ENCODE assay signal across 20 cellular contexts in genomic region chr12:109538191-109538863, GRCh38. TPM values are rescaled to one million over a fixed set of nuclear protein-coding genes. Genes with fewer than 3 reads are reported as not detected.
DNase-seq lines count a peak whose midpoint lies in the region; ATAC-seq, FAIRE-seq and TF ChIP-seq lines count a peak whose summit lies in the region.
"Had no signal": no experiment of that assay in that cellular context is flagged by ENCODE, and none has a peak within 500 bp of the region (broad histone marks: within the 10 kb centered on the region; RNA-seq: fewer than 3 reads in every experiment).

No MANE protein-coding gene starts in this region.

- H3K27ac Mint-ChIP-seq in activated CD4-positive, alpha-beta T cell treated with anti-CD3 and anti-CD28 coated beads for 36 hours, result no peak overlapping the region

- POLR2A ChIA-PET in AG04450 (lab: Yijun Ruan, JAX), result no interaction called here
- POLR2A ChIA-PET in activated CD4-positive, alpha-beta T cell treated with anti-CD3 and anti-CD28 coated beads for 36 hours (lab: Charles Lee), result no interaction called here

- ATAC-seq in activated CD4-positive, alpha-beta T cell treated with anti-CD3 and anti-CD28 coated beads for 36 hours, result no peak

- intact Hi-C loops in kidney (cut with DNase I) (no loop called here), lower leg skin (cut with DNase I; ENCODE audit: low total_unique reads) (no loop called here)
- intact Hi-C loops in activated CD4-positive, alpha-beta T cell treated with anti-CD3 and anti-CD28 coated beads for 36 hours (cut with DNase I, micrococcal nuclease), result no loop called here

- peak overlapping the region; percentile 21 for H3K27ac ChIP-seq in AG04450 (ENCODE audit: low read depth, low read length)
- H3K27ac ChIP-seq in kidney (ENCODE audit: low read depth in 2 of 2, low read length in 2 of 2), result no peak overlapping the region
- H3K27ac ChIP-seq: BLaER1 treated with 17β-estradiol and CSF1 and Interleukin-3, amounts not matched to agents 10 nM and 100 nM; PC-9; SJCRH30 had no signal

- 90% methylated on average over 14 to 16 of the region's 16 CpGs for WGBS in lower leg skin, 2 donors

- H3K27me3 Mint-ChIP-seq in activated CD4-positive, alpha-beta T cell treated with anti-CD3 and anti-CD28 coated beads for 36 hours, result no peaks in the 10 kb centered on the region

- no peaks in the 10 kb centered on the region for H3K4me1 ChIP-seq in kidney (ENCODE audit: control insufficient read depth in 1 of 2, insufficient read depth in 1 of 2, low read depth in 1 of 2, low read length in 2 of 2)
- H3K4me1 ChIP-seq: BLaER1 treated with 17β-estradiol and CSF1 and Interleukin-3, amounts not matched to agents 10 nM and 100 nM had no signal

- DNase-seq in AG04450 (ENCODE audit: low read depth, low spot score) (no peak), NCI-H524 treated with DMSO at 0.1 percent for 48 hours (lab: John Stamatoyannopoulos, UW) (peak; percentile 28), amniotic epithelial cell (ENCODE audit: low read depth) (peak; percentile 50), kidney (peak; percentile 10), DMS153 (lab: John Stamatoyannopoulos, UW) (no peak), lower leg skin (ENCODE audit: low spot score in 2 of 2) (no peak), LoVo (ENCODE audit: low spot score) (no peak)
- no peak for DNase-seq in activated CD4-positive, alpha-beta T cell treated with anti-CD3 and anti-CD28 coated beads for 36 hours
- DNase-seq: CD8-positive, alpha-beta memory T cell; GF-D8; H9; Kasumi-1; NCI-H1105; NCI-H1694 treated with DMSO at 0.1 percent for 48 hours; NCI-H748 treated with DMSO at 0.1 percent for 48 hours; PC-9; SJCRH30 had no signal

- peaks cover 7% of the 10 kb centered on the region for H3K36me3 Mint-ChIP-seq in activated CD4-positive, alpha-beta T cell treated with anti-CD3 and anti-CD28 coated beads for 36 hours (ENCODE audit: low read depth)

- CTCF ChIA-PET in AG04450 (lab: Charles Lee), result no interaction called here
- CTCF ChIA-PET in activated CD4-positive, alpha-beta T cell treated with anti-CD3 and anti-CD28 coated beads for 36 hours (lab: Charles Lee), result interaction anchor here (0.9 kb wide), 1 partner anchor 13 kb away, joined by 3 read pairs; no protein-coding TSS in a partner anchor

- H3K4me3 ChIP-seq in AG04450 (ENCODE audit: low read depth, low read length) (no peak overlapping the region), kidney (ENCODE audit: low read length in 2 of 2) (no peak overlapping the region), lower leg skin (ENCODE audit: low read depth, poor library complexity, severe bottlenecking) (no peak overlapping the region)
- H3K4me3 ChIP-seq: BLaER1 treated with 17β-estradiol and CSF1 and Interleukin-3, amounts not matched to agents 10 nM and 100 nM; PC-9; SJCRH30 had no signal

- FAIRE-seq in kidney (lab: Jason Lieb, UNC), result no peak
- FAIRE-seq: GM12891, GM18507 had no signal

- no peak for TF ChIP-seq CTCF in AG04450 (IDR thresholded peaks at IDR 0.05; ENCODE audit: low read depth, low read length)
- TF ChIP-seq CTCF in kidney (IDR thresholded peaks at IDR 0.05; ENCODE audit: borderline replicate concordance, extremely low read depth, insufficient read depth), result no peak
- TF ChIP-seq CTCF in lower leg skin (IDR thresholded peaks at IDR 0.05), result no peak

- TF ChIP-seq POLR2A in lower leg skin (IDR thresholded peaks at IDR 0.05), result no peak

- no peaks in the 10 kb centered on the region for H3K27me3 ChIP-seq in AG04450 (ENCODE audit: control insufficient read depth, insufficient read depth, low read length)
- H3K27me3 ChIP-seq: BLaER1 treated with 17β-estradiol and CSF1 and Interleukin-3, amounts not matched to agents 10 nM and 100 nM; SJCRH30 had no signal

- H3K4me1 Mint-ChIP-seq in activated CD4-positive, alpha-beta T cell treated with anti-CD3 and anti-CD28 coated beads for 36 hours, result no peaks in the 10 kb centered on the region

- peaks cover 4% of the 10 kb centered on the region for H3K9me3 ChIP-seq in AG04450 (ENCODE audit: control insufficient read depth, insufficient read depth, low read length)
- H3K9me3 ChIP-seq in kidney (ENCODE audit: control insufficient read depth in 1 of 2, low read length in 2 of 2), result no peaks in the 10 kb centered on the region
- H3K9me3 ChIP-seq: BLaER1 treated with 17β-estradiol and CSF1 and Interleukin-3, amounts not matched to agents 10 nM and 100 nM; SJCRH30 had no signal

- no peaks in the 10 kb centered on the region for H3K9me3 Mint-ChIP-seq in activated CD4-positive, alpha-beta T cell treated with anti-CD3 and anti-CD28 coated beads for 36 hours (ENCODE audit: low read depth)
- H3K9me3 Mint-ChIP-seq: CD8-positive, alpha-beta memory T cell; H9 had no signal

- peaks cover 3 to 16% of the 10 kb centered on the region in 2 donors for H3K36me3 ChIP-seq in kidney (ENCODE audit: control insufficient read depth in 1 of 2, insufficient read depth in 2 of 2, low read length in 2 of 2)
- H3K36me3 ChIP-seq: SJCRH30 had no signal

- no peak overlapping the region for H3K4me3 Mint-ChIP-seq in activated CD4-positive, alpha-beta T cell treated with anti-CD3 and anti-CD28 coated beads for 36 hours
- H3K4me3 Mint-ChIP-seq: CD8-positive, alpha-beta memory T cell; H9 had no signal

- no peak overlapping the region for H3K9ac ChIP-seq in kidney (ENCODE audit: low read length in 2 of 2)
- H3K9ac ChIP-seq: BLaER1 treated with 17β-estradiol and CSF1 and Interleukin-3, amounts not matched to agents 10 nM and 100 nM had no signal

RNA-seq across cellular contexts. Expression of gene MMAB, which starts 35.0 kb away (rescaled TPM):
- polyA plus RNA-seq in AG04450 (2011; rRNA removed), result 13.0 and 15.1 TPM in 2 replicates
- polyA minus RNA-seq in AG04450 (2011; rRNA and poly(A)+ RNA removed), result 7.2 and 7.3 TPM in 2 replicates
- 42.9 TPM for total RNA-seq in kidney
- polyA plus RNA-seq in kidney (ENCODE audit: insufficient read depth, low read depth, low replicate concordance), result 96.3 TPM
- total RNA-seq in activated CD4-positive, alpha-beta T cell treated with anti-CD3 and anti-CD28 coated beads for 36 hours, result 10 to 100 TPM; 37.7 to 44.3 TPM
- total RNA-seq in lower leg skin, result 10 to 100 TPM; 15.1 to 31.0 (median 21.7) TPM

RNA-seq across cellular contexts. Expression of gene MVK, which starts 35.3 kb away (rescaled TPM):
- polyA plus RNA-seq in AG04450 (2011; rRNA removed) (4.7 and 5.9 TPM in 2 replicates), kidney (ENCODE audit: insufficient read depth, low read depth, low replicate concordance) (48.1 TPM)
- 4.8 and 5.2 TPM in 2 replicates for polyA minus RNA-seq in AG04450 (2011; rRNA and poly(A)+ RNA removed)
- total RNA-seq in kidney (40.0 TPM), lower leg skin (10 to 100 TPM; 50.1 to 71.9 (median 61.9) TPM)
- total RNA-seq in activated CD4-positive, alpha-beta T cell treated with anti-CD3 and anti-CD28 coated beads for 36 hours, result 10 to 100 TPM; 17.8 to 18.7 TPM

Comparison
In these comparisons a context has a peak if more than half of its experiments do, and no peak if none do; other contexts are left out.
1. DNase-seq: peak in NCI-H524 treated with DMSO at 0.1 percent for 48 hours (single experiment), amniotic epithelial cell (single experiment) and kidney (single experiment); none in AG04450 (single experiment), activated CD4-positive, alpha-beta T cell treated with anti-CD3 and anti-CD28 coated beads for 36 hours (single experiment), DMS153 (single experiment), lower leg skin (0 of 2) and LoVo (single experiment).